In genomic region chr2:63488118-63488713, GRCh38 we compare ENCODE assay signal across 8 cellular contexts.
DNase-seq lines count a peak whose midpoint lies in the region; ATAC-seq, FAIRE-seq and TF ChIP-seq lines count a peak whose summit lies in the region.

No MANE protein-coding gene starts in this region.

- no peaks in the 10 kb centered on the region for H3K9me3 Mint-ChIP-seq in endothelial cell (ENCODE audit: unreplicated experiment)

- H3K4me1 Mint-ChIP-seq in endothelial cell (ENCODE audit: unreplicated experiment) = no peaks in the 10 kb centered on the region

- H3K36me3 Mint-ChIP-seq in endothelial cell (ENCODE audit: low read depth, unreplicated experiment) = no peaks in the 10 kb centered on the region

- H3K27me3 ChIP-seq in A673 (replicated peaks; ENCODE audit: insufficient read depth, low read depth, low read length, poor library complexity) (no peaks in the 10 kb centered on the region), pancreas (no peaks in the 10 kb centered on the region)

- no peak overlapping the region for H3K4me3 Mint-ChIP-seq in endothelial cell (ENCODE audit: unreplicated experiment)

- intact Hi-C loops in A673 (cut with micrococcal nuclease; ENCODE audit: unreplicated experiment) = loop anchor here (5.0 kb wide), 2 partner anchors 701 to 1031 kb away; no protein-coding TSS in a partner anchor
- intact Hi-C loops in pancreas (cut with DNase I) = no loop called here

- no peak overlapping the region for H3K4me3 ChIP-seq in A673 (ENCODE audit: low read depth, low read length, poor library complexity, severe bottlenecking)
- H3K4me3 ChIP-seq in pancreas = no peak overlapping the region

- H3K27me3 Mint-ChIP-seq in endothelial cell (ENCODE audit: unreplicated experiment) = no peaks in the 10 kb centered on the region

- no peaks in the 10 kb centered on the region for H3K36me3 ChIP-seq in A673 (ENCODE audit: insufficient read depth, low read length, poor library complexity, severe bottlenecking)
- no peaks in the 10 kb centered on the region for H3K36me3 ChIP-seq in pancreas

- H3K9me3 ChIP-seq in A673 (ENCODE audit: low read depth, low read length, poor library complexity, severe bottlenecking) = no peaks in the 10 kb centered on the region
- H3K9me3 ChIP-seq in pancreas = no peaks in the 10 kb centered on the region

- DNase-seq in A673 (ENCODE audit: low spot score) (peak; percentile 27), EL (peak; percentile 23), NCI-H526 treated with DMSO at 0.1 percent for 48 hours (lab: John Stamatoyannopoulos, UW) (peak; percentile 32), endothelial cell (ENCODE audit: low spot score) (peak; percentile 11), pancreas (peak in 2 of 6 donors; percentile 2 to 21), GM12891 (ENCODE audit: insufficient read length, low spot score) (no peak)

- H3K27ac ChIP-seq in A673 (ENCODE audit: low read depth, low read length, poor library complexity, severe bottlenecking) = no peak overlapping the region
- no peak overlapping the region for H3K27ac ChIP-seq in pancreas

- peak in 1 of 4 donors; percentile 65 for ATAC-seq in pancreas
- no peak for ATAC-seq in HG03196 (IDR thresholded peaks at IDR 0.05; ENCODE audit: unreplicated experiment)
- ATAC-seq in HG02798 (IDR thresholded peaks at IDR 0.05; ENCODE audit: poor library complexity, unreplicated experiment) = no peak

- no peak for TF ChIP-seq POLR2A in GM12891 (IDR thresholded peaks at IDR 0.05; ENCODE audit: low read depth, low read length)

- H3K27ac Mint-ChIP-seq in endothelial cell (ENCODE audit: unreplicated experiment) = no peak overlapping the region

- H3K4me1 ChIP-seq in A673 (ENCODE audit: insufficient read depth, low read length, poor library complexity, severe bottlenecking) (no peaks in the 10 kb centered on the region), pancreas (no peaks in the 10 kb centered on the region)

- FAIRE-seq in pancreas (lab: Jason Lieb, UNC) = no peak
- no peak for FAIRE-seq in GM12891 (lab: Jason Lieb, UNC)

- POLR2A ChIA-PET in A673 (lab: Charles Lee; ENCODE audit: low non-redundant PET) = no interaction called here

- CTCF ChIA-PET in A673 (lab: Charles Lee) = no interaction called here

- 58 to 65% methylated on average over 2 of the region's 2 CpGs for WGBS in pancreas, 2 donors

- TF ChIP-seq CTCF in A673 (conservative IDR thresholded peaks at IDR 0.05; ENCODE audit: low read depth, low read length) (peak; percentile 83), endothelial cell (IDR thresholded peaks at IDR 0.05; ENCODE audit: unreplicated experiment) (peak; percentile 64), pancreas (IDR thresholded peaks at IDR 0.05) (peak in 3 of 4 donors; percentile 30 to 52 (median 35))

- BruUV-seq in A673 (replicated peaks; lab: Mats Ljungman, UMichigan) = no TSS peak

TF ChIP-seq in GM12891, 5 proteins besides CTCF, POLR2A, EP300 and RAD21:
- TF ChIP-seq POLR2AphosphoS5 (IDR thresholded peaks at IDR 0.05; ENCODE audit: low read depth, low read length) = no peak
- TF ChIP-seq SPI1 (IDR thresholded peaks at IDR 0.05; ENCODE audit: low read depth, low read length) = no peak
- TF ChIP-seq PAX5 (IDR thresholded peaks at IDR 0.05; ENCODE audit: insufficient read depth, low read length, severe bottlenecking) = no peak
- no peak for TF ChIP-seq POU2F2 (IDR thresholded peaks at IDR 0.05; ENCODE audit: low read depth, low read length)
